13 cellular contexts compared by ENCODE assay signal in the genomic region with DNA sequence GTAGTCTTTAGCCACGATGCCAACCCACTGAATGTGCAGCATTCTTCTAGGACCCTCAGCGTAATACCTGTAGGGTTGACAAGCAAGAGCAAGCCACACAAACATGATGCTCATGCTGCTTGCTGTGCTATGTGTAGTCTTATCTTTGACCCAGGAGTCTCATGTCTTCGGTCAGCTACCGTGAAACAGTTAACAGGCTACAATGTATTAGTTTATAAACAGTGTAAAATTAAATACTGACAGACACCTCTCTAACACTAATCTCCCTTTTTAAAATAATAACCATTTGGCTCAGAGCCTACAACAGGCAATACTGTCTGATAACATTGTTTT. TPM values are rescaled to one million over a fixed set of nuclear protein-coding genes. Genes with fewer than 3 reads are reported as not detected.
DNase-seq lines count a peak whose midpoint lies in the region; ATAC-seq and TF ChIP-seq lines count a peak whose summit lies in the region.
"Had no signal": no experiment of that assay in that cellular context is flagged by ENCODE, and none has a peak within 500 bp of the region (broad histone marks: within the 10 kb centered on the region; RNA-seq: fewer than 3 reads in every experiment).

No MANE protein-coding gene starts in this region.

- peak overlapping the region; percentile 72 to 99 (median 86); a peak in 21 of 22 replicates for H3K4me2 ChIP-seq in BLaER1 treated with 17β-estradiol and CSF1 and Interleukin-3, amounts not matched to agents 10 nM and 100 nM
- peak overlapping the region; percentile 82 for H3K4me2 ChIP-seq in neural progenitor cell

- peaks cover 15% of the 10 kb centered on the region for H3K4me1 Mint-ChIP-seq in neural progenitor cell

- H3K36me3 Mint-ChIP-seq in neural progenitor cell: peaks cover 8% of the 10 kb centered on the region

- peaks cover 9% of the 10 kb centered on the region for H3F3A ChIP-seq in neural progenitor cell (ENCODE audit: low read depth)

- no peak for ATAC-seq in HG02798 (IDR thresholded peaks at IDR 0.05; ENCODE audit: poor library complexity, unreplicated experiment)
- ATAC-seq: heart right ventricle, right lobe of liver had no signal

- DNase-seq in NB4 (ENCODE audit: low read depth) (no peak), dorsolateral prefrontal cortex (no peak), neural progenitor cell (ENCODE audit: low spot score) (no peak), NCI-H1105 treated with DMSO at 0.1 percent for 48 hours (lab: John Stamatoyannopoulos, UW) (no peak), NCI-H2107 (lab: John Stamatoyannopoulos, UW) (no peak), DMS 273 treated with DMSO at 0.1 percent for 48 hours (lab: John Stamatoyannopoulos, UW) (no peak)
- DNase-seq: activated T-cell treated with anti-CD3 and anti-CD28 coated beads, Interleukin-2, amount 50 U/mL, for 1 hour; heart right ventricle had no signal

- H3K4me3 Mint-ChIP-seq in neural progenitor cell: peak overlapping the region; percentile 41

- peaks cover 30% of the 10 kb centered on the region for H3K79me2 ChIP-seq in neural progenitor cell (ENCODE audit: low read depth)

- H3K9ac ChIP-seq in BLaER1 treated with 17β-estradiol and CSF1 and Interleukin-3, amounts not matched to agents 10 nM and 100 nM: peak overlapping the region in 8 of 11 experiments; percentile 5 to 99 (median 97); a peak in 5 of 22 replicates
- H3K9ac ChIP-seq in neural progenitor cell: peak overlapping the region; percentile 40

- peaks cover 25 to 54% (median 48%) of the 10 kb centered on the region in 11 experiments for H3K36me3 ChIP-seq in BLaER1 treated with 17β-estradiol and CSF1 and Interleukin-3, amounts not matched to agents 10 nM and 100 nM
- H3K36me3 ChIP-seq in neural progenitor cell: peaks cover 6% of the 10 kb centered on the region

- H3K9me3 ChIP-seq in BLaER1 treated with 17β-estradiol and CSF1 and Interleukin-3, amounts not matched to agents 10 nM and 100 nM (replicated peaks in 1 of 11): no peaks in the 10 kb centered on the region
- H3K9me3 ChIP-seq in neural progenitor cell (ENCODE audit: low read depth): no peaks in the 10 kb centered on the region
- H3K9me3 ChIP-seq: Caco-2, heart right ventricle, right lobe of liver had no signal

- peaks cover 2% of the 10 kb centered on the region for H3K27me3 Mint-ChIP-seq in neural progenitor cell (ENCODE audit: insufficient read depth, low read depth)

- intact Hi-C loops in dorsolateral prefrontal cortex (cut with DNase I): loop anchor here (5.0 to 10.0 kb wide), 2 partner anchors 75 to 203 kb away; a partner anchor contains a TSS

- peaks cover 0 to 16% (median 0%) of the 10 kb centered on the region in 11 experiments; a peak in 6 of 22 replicates for H4K20me1 ChIP-seq in BLaER1 treated with 17β-estradiol and CSF1 and Interleukin-3, amounts not matched to agents 10 nM and 100 nM
- H4K20me1 ChIP-seq in neural progenitor cell (ENCODE audit: low read depth): no peaks in the 10 kb centered on the region

- no peaks in the 10 kb centered on the region for H3K9me3 Mint-ChIP-seq in neural progenitor cell

- no peaks in the 10 kb centered on the region for H3K27me3 ChIP-seq in BLaER1 treated with 17β-estradiol and CSF1 and Interleukin-3, amounts not matched to agents 10 nM and 100 nM
- H3K27me3 ChIP-seq in dorsolateral prefrontal cortex (no peaks in the 10 kb centered on the region), neural progenitor cell (no peaks in the 10 kb centered on the region)
- H3K27me3 ChIP-seq: heart right ventricle, right lobe of liver had no signal

- TF ChIP-seq CTCF in NB4 (IDR thresholded peaks at IDR 0.05; ENCODE audit: low read depth, low read length) (no peak), dorsolateral prefrontal cortex (IDR thresholded peaks at IDR 0.05 in 54 of 56, conservative IDR thresholded peaks at IDR 0.05 in 2 of 56; ENCODE audit: low read depth in 1 of 56, partially characterized antibody in 56 of 56) (no peak), neural progenitor cell (IDR thresholded peaks at IDR 0.05) (no peak)

- 0 out of 22 replicates have a peak overlapping the region, but pooled peaks of 1 of the 11 experiments have one; percentile 98 for H3K27ac ChIP-seq in BLaER1 treated with 17β-estradiol and CSF1 and Interleukin-3, amounts not matched to agents 10 nM and 100 nM
- H3K27ac ChIP-seq in dorsolateral prefrontal cortex (peak overlapping the region in 3 of 59 donors; percentile 29 to 97 (median 94)), neural progenitor cell (no peak overlapping the region)
- H3K27ac ChIP-seq: RWPE1 had no signal

- peaks cover 11 to 24% (median 20%) of the 10 kb centered on the region in 10 experiments for H3K4me1 ChIP-seq in BLaER1 treated with 17β-estradiol and CSF1 and Interleukin-3, amounts not matched to agents 10 nM and 100 nM
- H3K4me1 ChIP-seq in neural progenitor cell: peaks cover 11% of the 10 kb centered on the region

- H3K4me3 ChIP-seq in BLaER1 treated with 17β-estradiol and CSF1 and Interleukin-3, amounts not matched to agents 10 nM and 100 nM: peak overlapping the region in 1 of 10 experiments; percentile 95; a peak in 1 of 20 replicates
- peak overlapping the region; percentile 85 for H3K4me3 ChIP-seq in NB4 (ENCODE audit: low read depth, low read length)
- peak overlapping the region in 46 of 59 donors; percentile 8 to 98 (median 92) for H3K4me3 ChIP-seq in dorsolateral prefrontal cortex
- H3K4me3 ChIP-seq in neural progenitor cell: peak overlapping the region; percentile 75

- no peak overlapping the region for H2AFZ ChIP-seq in neural progenitor cell (replicated peaks)

- no peak overlapping the region for H3K27ac Mint-ChIP-seq in neural progenitor cell

- TF ChIP-seq POLR2A in NB4 (IDR thresholded peaks at IDR 0.05; ENCODE audit: extremely low read depth, insufficient read length): no peak

RNA-seq across cellular contexts. Expression of a gene that starts 1.9 kb away (rescaled TPM):
- 10 to 100 TPM; 16.5 to 48.5 (median 35.5) TPM for total RNA-seq in dorsolateral prefrontal cortex
- 51.4 and 79.6 TPM in 2 replicates for total RNA-seq in neural progenitor cell (ENCODE audit: low replicate concordance)
